ENCODE assay signal across 20 cellular contexts in genomic region chr5:146520731-146521130, GRCh38. TPM values are rescaled to one million over a fixed set of nuclear protein-coding genes. Genes with fewer than 3 reads are reported as not detected.
"Had no signal": no experiment of that assay in that cellular context is flagged by ENCODE, and none has a peak within 500 bp of the region (broad histone marks: within the 10 kb centered on the region; RNA-seq: fewer than 3 reads in every experiment).

No MANE protein-coding gene starts in this region.

- H3K27ac ChIP-seq: gastroesophageal sphincter, psoas muscle, thoracic aorta had no signal

- ATAC-seq: activated T-helper 17 cell treated with anti-CD3 and anti-CD28 coated beads, Interleukin-2, amount 50 U/mL, for 72 hours; gastroesophageal sphincter; left cardiac atrium; natural killer cell treated with Interleukin-12 subunit alpha and Interleukin-12 subunit beta and Interleukin-15 and Interleukin-18, amount 100 ng/mL, for 72 hours; stimulated activated naive CD8-positive, alpha-beta T cell treated with anti-CD3 and anti-CD28 coated beads, Interleukin-15, amount 100 ng/mL, for 72 hours had no signal

- DNase-seq: activated CD4-positive, alpha-beta T cell treated with anti-CD3 and anti-CD28 coated beads, Interleukin-2, amount 50 U/mL, for 1 hour; activated naive CD4-positive, alpha-beta T cell treated with anti-CD3 and anti-CD28 coated beads for 36 hours; activated T-cell treated with anti-CD3 and anti-CD28 coated beads for 4 hours; hippocampal formation; immature natural killer cell; left cardiac atrium; psoas muscle; stimulated activated CD4-positive, alpha-beta T cell treated with anti-CD3 and anti-CD28 coated beads, Interleukin-15, amount 100 ng/mL, for 24 hours; stimulated activated CD4-positive, alpha-beta T cell treated with anti-CD3 and anti-CD28 coated beads, Interleukin-4, amount 100 ng/mL, for 24 hours; stimulated activated naive CD8-positive, alpha-beta T cell treated with anti-CD3 and anti-CD28 coated beads, Interleukin-15, amount 100 ng/mL, for 72 hours; T-helper 2 cell had no signal

- H3K4me1 ChIP-seq: gastroesophageal sphincter, psoas muscle had no signal

- H3K4me3 ChIP-seq: gastroesophageal sphincter, psoas muscle, thoracic aorta had no signal

- H3K9me3 ChIP-seq: gastroesophageal sphincter, psoas muscle, thoracic aorta had no signal

- H3K27me3 ChIP-seq: gastroesophageal sphincter had no signal

- H3K36me3 ChIP-seq: gastroesophageal sphincter, thoracic aorta had no signal

RNA-seq across cellular contexts. Expression of gene GPR151, which starts 4.7 kb away (rescaled TPM):
- total RNA-seq: activated CD8-positive, alpha-beta memory T cell treated with anti-CD3 and anti-CD28 coated beads for 36 hours; activated naive CD4-positive, alpha-beta T cell treated with anti-CD3 and anti-CD28 coated beads for 36 hours; activated T-helper 17 cell treated with anti-CD3 and anti-CD28 coated beads, Interleukin-2, amount 50 U/mL, for 72 hours; cardiac septum; gastroesophageal sphincter; left cardiac atrium; lung microvascular endothelial cell; natural killer cell treated with Interleukin-12 subunit alpha and Interleukin-12 subunit beta and Interleukin-15 and Interleukin-18, amount 100 ng/mL, for 72 hours; omental fat pad; psoas muscle; thoracic aorta; ureter had no signal
- polyA plus RNA-seq: immature natural killer cell, psoas muscle had no signal
